8 cellular contexts compared by ENCODE assay signal in the genomic region with DNA sequence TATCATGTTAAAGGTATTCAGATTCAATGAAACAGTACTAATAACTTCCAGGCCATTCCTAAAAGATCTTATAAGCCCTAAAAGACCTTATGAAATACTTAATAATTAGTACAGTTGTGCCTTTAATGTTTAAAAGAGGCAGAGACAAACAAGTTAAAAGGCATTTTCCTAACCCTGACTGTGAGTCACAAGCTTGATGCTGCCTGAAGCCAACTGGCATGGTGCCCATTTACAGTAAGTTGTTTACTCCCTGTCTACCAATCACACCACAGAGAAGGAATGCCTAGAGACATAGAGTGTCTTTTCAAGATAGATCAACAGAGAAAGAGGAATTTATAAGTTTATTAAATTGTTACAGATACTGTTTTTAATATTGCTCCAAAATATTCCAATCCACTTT. TPM values are rescaled to one million over a fixed set of nuclear protein-coding genes. Genes with fewer than 3 reads are reported as not detected.
A peak's percentile ranks its signal among the peaks of the same experiment; 100 is the strongest.
DNase-seq lines count a peak whose midpoint lies in the region; ATAC-seq and TF ChIP-seq lines count a peak whose summit lies in the region.

No MANE protein-coding gene starts in this region.

- H3K36me3 ChIP-seq in SJCRH30 (no peaks in the 10 kb centered on the region), breast epithelium (no peaks in the 10 kb centered on the region), left lung (no peaks in the 10 kb centered on the region)

- H3K4me1 ChIP-seq in SJCRH30 (peaks cover 10% of the 10 kb centered on the region), breast epithelium (peaks cover 0 to 13% of the 10 kb centered on the region in 2 donors), left lung (peaks cover 37 to 96% of the 10 kb centered on the region in 2 donors)

- intact Hi-C loops in breast epithelium (cut with DNase I; ENCODE audit: low total_unique reads) (no loop called here), left lung (cut with DNase I) (no loop called here)

- H3K27ac ChIP-seq in SJCRH30 (no peak overlapping the region; the same call in 1 of the 2 replicates), breast epithelium (peak overlapping the region; percentile 6 to 72), left lung (peak overlapping the region in 1 of 2 donors; percentile 28)

- peak; percentile 69 for DNase-seq in CD1c-positive myeloid dendritic cell (ENCODE audit: extremely low spot score)
- DNase-seq in HT-29 (ENCODE audit: low spot score): peak; percentile 79
- peak; percentile 83 to 90 for DNase-seq in SJCRH30
- peak; percentile 56 to 84 for DNase-seq in breast epithelium (ENCODE audit: low spot score in 2 of 2)
- peak in 1 of 2 donors; percentile 63 for DNase-seq in left lung
- DNase-seq in stimulated activated CD8-positive, alpha-beta memory T cell treated with anti-CD3 and anti-CD28 coated beads, Interleukin-7, amount 100 ng/mL, for 4 hours (ENCODE audit: low read depth in 2 of 2): peak; percentile 23 to 33

- TF ChIP-seq POLR2A in breast epithelium (IDR thresholded peaks at IDR 0.05): no peak

- H3K4me3 ChIP-seq in SJCRH30 (no peak overlapping the region), breast epithelium (no peak overlapping the region), left lung (no peak overlapping the region)

- H3K9me3 ChIP-seq in SJCRH30 (replicated peaks) (no peaks in the 10 kb centered on the region), breast epithelium (no peaks in the 10 kb centered on the region), left lung (no peaks in the 10 kb centered on the region)

- TF ChIP-seq CTCF in breast epithelium (IDR thresholded peaks at IDR 0.05) (no peak), left lung (IDR thresholded peaks at IDR 0.05) (no peak)

- ATAC-seq in left lung (peak; percentile 72), HG03025 (IDR thresholded peaks at IDR 0.05; ENCODE audit: low FRiP score, unreplicated experiment) (no peak), GM18519 (IDR thresholded peaks at IDR 0.05; ENCODE audit: low FRiP score, unreplicated experiment) (no peak)

- no peaks in the 10 kb centered on the region for H3K27me3 ChIP-seq in SJCRH30
- no peaks in the 10 kb centered on the region for H3K27me3 ChIP-seq in breast epithelium
- no peaks in the 10 kb centered on the region for H3K27me3 ChIP-seq in left lung

RNA-seq across cellular contexts. Expression of a gene that starts 47.8 kb away (rescaled TPM):
- not detected in 2 replicates for total RNA-seq in HT-29 (2014; rRNA removed; shearing (Covaris generic))
- total RNA-seq in SJCRH30 (2014; rRNA removed; shearing (Covaris generic)): 27.9 and 31.9 TPM in 2 replicates
- total RNA-seq in breast epithelium: 100 to 1,000 TPM in 1 of 3 donors, 10 to 100 TPM in 2; 51.1 to 122 (median 69.7) TPM
- total RNA-seq in left lung: 10 to 100 TPM; 73.2 to 98.0 TPM

Comparison
In these comparisons a context has a peak if more than half of its experiments do, and no peak if none do; other contexts are left out.
1. RNA of a gene that starts 47.8 kb away (total RNA-seq): 73.2 to 98.0 TPM in left lung, 51.1 to 122 TPM in breast epithelium and 27.9 to 31.9 TPM in SJCRH30; not detected in HT-29; every median in the first group is over 10 times any median in the second.